ENCODE assay signal across 1 cellular context in genomic region chr12:93767524-93767863, GRCh38.
TF ChIP-seq lines count a peak whose summit lies in the region.

No MANE protein-coding gene starts in this region.

TF ChIP-seq in K562, 482 proteins besides CTCF, POLR2A, EP300 and RAD21 (continued from another document):
- no peak for TF ChIP-seq CUX1 (CRISPR knock-in tag; IDR thresholded peaks at IDR 0.05)
- no peak for TF ChIP-seq RBBP5 (IDR thresholded peaks at IDR 0.05; ENCODE audit: borderline replicate concordance, insufficient read depth, low read length, poor library complexity, severe bottlenecking)
- no peak for TF ChIP-seq ZBTB9 (CRISPR knock-in tag; IDR thresholded peaks at IDR 0.05)
- no peak for TF ChIP-seq PHB2 (IDR thresholded peaks at IDR 0.05; ENCODE audit: low read depth)
- TF ChIP-seq ZNF740 (CRISPR knock-in tag; IDR thresholded peaks at IDR 0.05), result no peak
- TF ChIP-seq ZNF740 (tag; IDR thresholded peaks at IDR 0.05), result no peak
- no peak for TF ChIP-seq L3MBTL2 (IDR thresholded peaks at IDR 0.05)
- peak; percentile 71 for TF ChIP-seq ZNF316 (IDR thresholded peaks at IDR 0.05)
- TF ChIP-seq FOXA1 (IDR thresholded peaks at IDR 0.05; ENCODE audit: borderline replicate concordance), result no peak
- TF ChIP-seq FOXO4 (CRISPR knock-in tag; IDR thresholded peaks at IDR 0.05), result no peak
- TF ChIP-seq ZNF785 (CRISPR knock-in tag; IDR thresholded peaks at IDR 0.05), result no peak
- no peak for TF ChIP-seq ZNF639 (CRISPR knock-in tag; conservative IDR thresholded peaks at IDR 0.05 in 1 of 2, IDR thresholded peaks at IDR 0.05 in 1 of 2)
